In genomic region chr1:231073311-231073710, GRCh38 we compare ENCODE assay signal across 8 cellular contexts.
"Had no signal": no experiment of that assay in that cellular context is flagged by ENCODE, and none has a peak within 500 bp of the region (broad histone marks: within the 10 kb centered on the region; RNA-seq: fewer than 3 reads in every experiment).

No MANE protein-coding gene starts in this region.

- H3K4me1 ChIP-seq: HAP-1 had no signal

- H3K9me3 ChIP-seq: HAP-1 had no signal

- H3K4me3 ChIP-seq: GM23248, HAP-1 had no signal

- H3K27ac ChIP-seq: GM23248, HL-60 had no signal

- FAIRE-seq: HepG2 had no signal

- ATAC-seq: HCT116, HepG2 had no signal

- H3K36me3 ChIP-seq: HAP-1 had no signal

- DNase-seq: GM23248, GOT3, H7, HFFc6 had no signal
